ENCODE assay signal across 28 cellular contexts in the genomic region with DNA sequence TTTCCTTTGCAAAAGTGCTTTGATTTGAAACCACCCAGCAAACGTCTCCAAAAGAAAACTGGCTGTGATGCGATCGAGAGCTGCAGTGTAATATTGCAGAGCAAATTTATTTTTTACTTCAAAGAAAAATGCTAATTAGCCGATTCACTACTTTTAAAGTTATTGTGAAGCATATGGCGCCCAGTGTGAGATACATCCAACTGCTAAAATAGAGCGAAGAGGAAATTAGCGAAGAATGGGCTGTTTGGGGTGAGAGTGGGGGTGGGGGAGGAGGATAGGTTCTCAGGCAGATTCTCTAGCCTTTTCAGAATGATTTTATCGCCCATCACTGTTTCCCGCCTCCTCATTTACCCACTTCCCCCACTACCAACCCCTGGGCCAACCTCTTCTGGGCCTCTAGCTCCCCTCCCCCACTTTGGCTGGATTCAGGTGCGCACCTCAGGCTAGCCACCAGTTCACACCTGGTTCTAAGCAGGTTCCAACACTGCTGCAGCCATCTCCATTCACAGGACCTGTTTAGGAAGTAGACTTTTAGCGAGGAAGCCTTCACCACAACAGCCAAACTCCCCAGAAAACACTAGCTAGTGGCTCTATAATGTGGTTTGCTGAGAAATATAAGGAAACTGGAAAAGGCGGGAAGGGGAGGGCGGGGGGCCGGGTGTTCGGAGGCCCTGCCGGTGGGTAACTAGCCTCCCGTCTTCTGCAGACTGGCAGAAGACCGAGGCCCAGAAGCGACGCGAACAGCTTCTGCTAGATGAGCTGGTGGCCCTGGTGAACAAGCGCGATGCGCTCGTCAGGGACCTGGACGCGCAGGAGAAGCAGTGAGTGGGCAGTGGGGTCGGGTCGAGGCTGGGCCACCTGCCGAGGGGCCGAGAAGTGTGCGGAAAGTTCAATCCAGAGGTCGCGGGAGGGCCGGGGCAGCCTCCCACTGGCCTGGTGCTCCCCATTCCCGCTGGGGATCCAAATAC. TPM values are rescaled to one million over a fixed set of nuclear protein-coding genes. Genes with fewer than 3 reads are reported as not detected.
A peak's percentile ranks its signal among the peaks of the same experiment; 100 is the strongest.
DNase-seq lines count a peak whose midpoint lies in the region; ATAC-seq and TF ChIP-seq lines count a peak whose summit lies in the region.
"Had no signal": no experiment of that assay in that cellular context is flagged by ENCODE, and none has a peak within 500 bp of the region (broad histone marks: within the 10 kb centered on the region; RNA-seq: fewer than 3 reads in every experiment).

No MANE protein-coding gene starts in this region.

- CTCF ChIA-PET in HEK293 (lab: Yijun Ruan, JAX): interaction anchor here (0.7 kb wide), 1 partner anchor 21 kb away, joined by 3 read pairs; no protein-coding TSS in a partner anchor

- peaks cover 11% of the 10 kb centered on the region for H3K4me1 ChIP-seq in HEK293 (ENCODE audit: control insufficient read depth, insufficient read depth, low read length)
- peaks cover 1% of the 10 kb centered on the region for H3K4me1 ChIP-seq in osteoblast (ENCODE audit: insufficient read depth, low read length)
- H3K4me1 ChIP-seq in BE2C: no peaks in the 10 kb centered on the region

- H3K79me2 ChIP-seq in osteoblast (ENCODE audit: insufficient read depth, low read length): no peaks in the 10 kb centered on the region
- H3K79me2 ChIP-seq: parathyroid adenoma had no signal

- H3K36me3 ChIP-seq in HEK293 (ENCODE audit: control insufficient read depth in 2 of 2, insufficient read depth in 1 of 2, low read length in 2 of 2) (no peaks in the 10 kb centered on the region), osteoblast (ENCODE audit: insufficient read depth, low read length) (peaks cover 6% of the 10 kb centered on the region), BE2C (no peaks in the 10 kb centered on the region)

- H3K9me3 ChIP-seq in HEK293 (ENCODE audit: control insufficient read depth, insufficient read depth, low read depth, low read length) (no peaks in the 10 kb centered on the region), iPS-18c (ENCODE audit: control insufficient read depth, insufficient read depth, low read length) (peaks cover 3% of the 10 kb centered on the region), osteoblast (ENCODE audit: low read depth, low read length) (no peaks in the 10 kb centered on the region), BE2C (no peaks in the 10 kb centered on the region)
- H3K9me3 ChIP-seq: body of pancreas, right lobe of liver, upper lobe of left lung had no signal

- no peak overlapping the region for H3K4me2 ChIP-seq in osteoblast (ENCODE audit: insufficient read depth, low read length)

- ATAC-seq in HG02840 (IDR thresholded peaks at IDR 0.05; ENCODE audit: low FRiP score, unreplicated experiment) (no peak), GM18520 (IDR thresholded peaks at IDR 0.05; ENCODE audit: unreplicated experiment) (no peak)
- ATAC-seq: activated naive CD8-positive, alpha-beta T cell treated with anti-CD3 and anti-CD28 coated beads, Interleukin-2, amount 50 U/mL, for 24 hours; body of pancreas; naive thymus-derived CD8-positive, alpha-beta T cell; right lobe of liver; stimulated activated effector memory CD8-positive, alpha-beta T cell treated with anti-CD3 and anti-CD28 coated beads, Interleukin-12 subunit alpha, Interleukin-12 subunit beta, amount 100 ng/mL, for 72 hours had no signal

- H3K27me3 ChIP-seq in osteoblast (ENCODE audit: insufficient read depth, low read length) (peaks cover 33% of the 10 kb centered on the region), BE2C (peaks cover 27% of the 10 kb centered on the region)
- H3K27me3 ChIP-seq: right lobe of liver had no signal

- H3K27ac ChIP-seq in HEK293 (ENCODE audit: extremely low read depth, low read depth, low read length) (no peak overlapping the region), cingulate gyrus (ENCODE audit: low read depth, low read length) (peak overlapping the region; percentile 47), osteoblast (ENCODE audit: low read depth, low read length) (no peak overlapping the region)
- H3K27ac ChIP-seq: body of pancreas, epithelial cell of prostate, parathyroid adenoma, Peyer's patch, right lobe of liver, upper lobe of left lung, VCaP had no signal

- H3K4me3 ChIP-seq in HEK293 (ENCODE audit: low read depth, low read length) (no peak overlapping the region), iPS-18c (ENCODE audit: insufficient read depth, low read depth, low read length) (peak overlapping the region; percentile 36; the same call in 1 of the 2 replicates), osteoblast (ENCODE audit: insufficient read depth, low read length) (no peak overlapping the region), BE2C (ENCODE audit: low read depth, low read length) (no peak overlapping the region)
- H3K4me3 ChIP-seq: body of pancreas, Peyer's patch, right lobe of liver, upper lobe of left lung had no signal

- TF ChIP-seq CTCF in HEK293 (tag by site-specific recombination; IDR thresholded peaks at IDR 0.05) (no peak), osteoblast (IDR thresholded peaks at IDR 0.05; ENCODE audit: extremely low read depth, low read depth, low read length) (no peak), BE2C (IDR thresholded peaks at IDR 0.05; ENCODE audit: low read depth, low read length) (no peak)

- no peak overlapping the region for H2AFZ ChIP-seq in osteoblast (ENCODE audit: low read length)
- H2AFZ ChIP-seq: parathyroid adenoma had no signal

- POLR2A ChIA-PET in HEK293 (lab: Yijun Ruan, JAX): no interaction called here

- peaks cover 17% of the 10 kb centered on the region for H4K20me1 ChIP-seq in osteoblast (ENCODE audit: insufficient read depth, low read length)

- DNase-seq in osteoblast (ENCODE audit: insufficient read length, low spot score, missing footprints) (peak; percentile 32), NCI-H1105 (lab: John Stamatoyannopoulos, UW) (no peak), BE2C (no peak)
- DNase-seq: activated CD4-positive, alpha-beta T cell treated with anti-CD3 and anti-CD28 coated beads, Interleukin-2, amount 10 ng/mL, durations not matched to agents 7 days and 5 days; activated naive CD8-positive, alpha-beta T cell treated with anti-CD3 and anti-CD28 coated beads, Interleukin-2, amount 50 U/mL, for 24 hours; activated T-cell treated with anti-CD3 and anti-CD28 coated beads, Interleukin-2, amount 50 U/mL, for 48 hours; body of pancreas; cerebellar nuclear complex; effector CD4-positive, alpha-beta T cell; head of caudate nucleus; naive thymus-derived CD8-positive, alpha-beta T cell; NCI-H1694 treated with DMSO at 0.1 percent for 48 hours; Peyer's patch; SHP77 treated with DMSO at 0.1 percent for 48 hours; stimulated activated CD4-positive, alpha-beta T cell treated with anti-CD3 and anti-CD28 coated beads, Interleukin-4, amount 100 ng/mL, for 24 hours had no signal

TF ChIP-seq in HEK293, 187 proteins besides CTCF, POLR2A, EP300 and RAD21:
- TF ChIP-seq, protein P1, sequence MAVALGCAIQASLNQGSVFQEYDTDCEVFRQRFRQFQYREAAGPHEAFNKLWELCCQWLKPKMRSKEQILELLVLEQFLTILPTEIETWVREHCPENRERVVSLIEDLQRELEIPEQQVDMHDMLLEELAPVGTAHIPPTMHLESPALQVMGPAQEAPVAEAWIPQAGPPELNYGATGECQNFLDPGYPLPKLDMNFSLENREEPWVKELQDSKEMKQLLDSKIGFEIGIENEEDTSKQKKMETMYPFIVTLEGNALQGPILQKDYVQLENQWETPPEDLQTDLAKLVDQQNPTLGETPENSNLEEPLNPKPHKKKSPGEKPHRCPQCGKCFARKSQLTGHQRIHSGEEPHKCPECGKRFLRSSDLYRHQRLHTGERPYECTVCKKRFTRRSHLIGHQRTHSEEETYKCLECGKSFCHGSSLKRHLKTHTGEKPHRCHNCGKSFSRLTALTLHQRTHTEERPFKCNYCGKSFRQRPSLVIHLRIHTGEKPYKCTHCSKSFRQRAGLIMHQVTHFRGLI (tag by site-specific recombination; IDR thresholded peaks at IDR 0.05): no peak
- no peak for TF ChIP-seq ZBTB48 (tag by site-specific recombination; IDR thresholded peaks at IDR 0.05)
- TF ChIP-seq, protein P2, sequence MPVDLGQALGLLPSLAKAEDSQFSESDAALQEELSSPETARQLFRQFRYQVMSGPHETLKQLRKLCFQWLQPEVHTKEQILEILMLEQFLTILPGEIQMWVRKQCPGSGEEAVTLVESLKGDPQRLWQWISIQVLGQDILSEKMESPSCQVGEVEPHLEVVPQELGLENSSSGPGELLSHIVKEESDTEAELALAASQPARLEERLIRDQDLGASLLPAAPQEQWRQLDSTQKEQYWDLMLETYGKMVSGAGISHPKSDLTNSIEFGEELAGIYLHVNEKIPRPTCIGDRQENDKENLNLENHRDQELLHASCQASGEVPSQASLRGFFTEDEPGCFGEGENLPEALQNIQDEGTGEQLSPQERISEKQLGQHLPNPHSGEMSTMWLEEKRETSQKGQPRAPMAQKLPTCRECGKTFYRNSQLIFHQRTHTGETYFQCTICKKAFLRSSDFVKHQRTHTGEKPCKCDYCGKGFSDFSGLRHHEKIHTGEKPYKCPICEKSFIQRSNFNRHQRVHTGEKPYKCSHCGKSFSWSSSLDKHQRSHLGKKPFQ (tag by site-specific recombination; IDR thresholded peaks at IDR 0.05): 0 out of 2 replicates have a peak, but pooled peaks have one; percentile 15
- no peak for TF ChIP-seq ZNF768 (tag by site-specific recombination; IDR thresholded peaks at IDR 0.05)
- no peak for TF ChIP-seq ZNF529 (tag by site-specific recombination; IDR thresholded peaks at IDR 0.05; ENCODE audit: insufficient replicate concordance)
TF ChIP-seq in HEK293: peak in this region for 1.

RNA-seq across cellular contexts. Expression of a gene that starts 6.0 kb away (rescaled TPM):
- total RNA-seq in osteoblast: not detected in 2 replicates
- polyA plus RNA-seq in BE2C (2012; ENCODE audit: insufficient read depth, insufficient read length, low read depth): not detected
- total RNA-seq: activated CD4-positive, alpha-beta T cell treated with anti-CD3 and anti-CD28 coated beads, Interleukin-2, amount 10 ng/mL, durations not matched to agents 7 days and 5 days; body of pancreas; naive thymus-derived CD8-positive, alpha-beta T cell; Peyer's patch; right lobe of liver; subcutaneous adipose tissue had no signal
- polyA plus RNA-seq: BJ; naive thymus-derived CD8-positive, alpha-beta T cell had no signal
